ENCODE assay signal across 22 cellular contexts in the genomic region with DNA sequence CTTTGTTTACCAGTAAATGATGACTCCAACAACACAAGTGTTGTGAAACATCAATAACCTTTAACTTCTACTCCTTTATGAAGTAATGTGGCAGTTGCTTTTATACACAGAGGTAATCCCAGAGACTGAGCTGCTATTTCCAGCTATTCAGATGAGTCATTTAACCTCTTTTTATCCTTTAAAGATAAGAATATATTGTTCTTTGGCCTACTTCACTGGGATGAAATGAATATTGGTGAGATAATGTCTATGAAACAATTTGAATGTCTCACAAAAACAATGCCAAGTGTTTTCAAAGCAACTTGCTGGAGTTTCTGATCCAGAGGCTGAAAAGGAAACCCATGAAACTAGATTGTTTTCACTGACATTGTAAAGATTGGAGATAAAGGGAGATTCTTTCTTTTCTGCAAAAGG.
A peak's percentile ranks its signal among the peaks of the same experiment; 100 is the strongest.
DNase-seq lines count a peak whose midpoint lies in the region; ATAC-seq and TF ChIP-seq lines count a peak whose summit lies in the region.
"Had no signal": no experiment of that assay in that cellular context is flagged by ENCODE, and none has a peak within 500 bp of the region (broad histone marks: within the 10 kb centered on the region; RNA-seq: fewer than 3 reads in every experiment).

No MANE protein-coding gene starts in this region.

- H3K9me3 ChIP-seq in HEK293 (ENCODE audit: control insufficient read depth, insufficient read depth, low read depth, low read length), result no peaks in the 10 kb centered on the region
- H3K9me3 ChIP-seq: adrenal gland, sigmoid colon, upper lobe of right lung had no signal

- peak; percentile 19 to 33 for DNase-seq in foreskin fibroblast
- DNase-seq in skeletal muscle cell (ENCODE audit: low read depth), result peak; percentile 23
- DNase-seq in DMS 273 treated with DMSO at 0.1 percent for 48 hours (lab: John Stamatoyannopoulos, UW), result no peak
- DNase-seq in cerebellar nuclear complex (lab: John Stamatoyannopoulos, UW), result no peak
- DNase-seq: activated CD4-positive, alpha-beta memory T cell treated with anti-CD3 and anti-CD28 coated beads for 36 hours; adrenal gland; NCI-H1105; nucleus accumbens; sigmoid colon; SJCRH30; upper lobe of right lung had no signal

- TF ChIP-seq CTCF in HEK293 (tag by site-specific recombination; IDR thresholded peaks at IDR 0.05) (no peak), VCaP (conservative IDR thresholded peaks at IDR 0.05) (no peak), foreskin fibroblast (IDR thresholded peaks at IDR 0.05; ENCODE audit: low read depth, low read length) (no peak)

- ATAC-seq in activated T-helper 17 cell treated with anti-CD3 and anti-CD28 coated beads, Interleukin-2, amount 50 U/mL, for 72 hours (replicated peaks), result no peak
- no peak for ATAC-seq in GM21390 (IDR thresholded peaks at IDR 0.05; ENCODE audit: unreplicated experiment)
- ATAC-seq: GM23338; stimulated activated effector memory CD8-positive, alpha-beta T cell treated with anti-CD3 and anti-CD28 coated beads, Interleukin-12 subunit alpha, Interleukin-12 subunit beta, amount 100 ng/mL, for 72 hours; upper lobe of right lung had no signal

- no peak overlapping the region for H3K4me3 ChIP-seq in HEK293 (ENCODE audit: low read depth, low read length)
- H3K4me3 ChIP-seq in foreskin fibroblast (ENCODE audit: low read depth in 1 of 2, low read length in 2 of 2), result no peak overlapping the region
- H3K4me3 ChIP-seq in skeletal muscle cell (ENCODE audit: low read depth, low read length), result no peak overlapping the region
- H3K4me3 ChIP-seq: adrenal gland, GM23338, lung, sigmoid colon, SJCRH30, upper lobe of right lung had no signal

- no peaks in the 10 kb centered on the region for H3K36me3 Mint-ChIP-seq in activated T-helper 17 cell treated with anti-CD3 and anti-CD28 coated beads, Interleukin-2, amount 50 U/mL, for 72 hours (ENCODE audit: low read depth)
- H3K36me3 Mint-ChIP-seq: activated CD4-positive, alpha-beta memory T cell treated with anti-CD3 and anti-CD28 coated beads for 36 hours; IgD-negative memory B cell; stimulated activated effector memory CD8-positive, alpha-beta T cell treated with anti-CD3 and anti-CD28 coated beads, Interleukin-12 subunit alpha, Interleukin-12 subunit beta, amount 100 ng/mL, for 72 hours had no signal

- peaks cover 8% of the 10 kb centered on the region for H3K9me3 Mint-ChIP-seq in activated T-helper 17 cell treated with anti-CD3 and anti-CD28 coated beads, Interleukin-2, amount 50 U/mL, for 72 hours

- CTCF ChIA-PET in HEK293 (lab: Yijun Ruan, JAX), result no interaction called here

- H3K4me1 ChIP-seq in HEK293 (ENCODE audit: control insufficient read depth, insufficient read depth, low read length), result no peaks in the 10 kb centered on the region
- H3K4me1 ChIP-seq: adrenal gland, sigmoid colon, SJCRH30, upper lobe of right lung had no signal

- POLR2A ChIA-PET in HEK293 (lab: Yijun Ruan, JAX), result no interaction called here

- H3K4me3 Mint-ChIP-seq in activated T-helper 17 cell treated with anti-CD3 and anti-CD28 coated beads, Interleukin-2, amount 50 U/mL, for 72 hours, result no peak overlapping the region
- H3K4me3 Mint-ChIP-seq: activated CD4-positive, alpha-beta memory T cell treated with anti-CD3 and anti-CD28 coated beads for 36 hours; activated T-helper 1 cell treated with anti-CD3 and anti-CD28 coated beads, Interleukin-12 subunit alpha, Interleukin-12 subunit beta, Interleukin-2, Interleukin-4 antibody, amounts not matched to agents 30 ng/mL and 10 ng/mL and 1 ng/mL, durations not matched to agents 14 hours and 24 hours and 36 hours; B cell; dendritic cell treated with granulocyte-macrophage colony-stimulating factor and Interleukin-4, amounts not matched to agents 40 ng/mL and 50 ng/mL, for 4 days; GM23338; IgD-negative memory B cell; stimulated activated effector memory CD8-positive, alpha-beta T cell treated with anti-CD3 and anti-CD28 coated beads, Interleukin-12 subunit alpha, Interleukin-12 subunit beta, amount 100 ng/mL, for 72 hours had no signal

- H3K27ac ChIP-seq in HEK293 (ENCODE audit: extremely low read depth, low read depth, low read length) (no peak overlapping the region), VCaP (peak overlapping the region; percentile 72)
- H3K27ac ChIP-seq: adrenal gland, sigmoid colon, SJCRH30, upper lobe of right lung had no signal

- no peaks in the 10 kb centered on the region for H3K27me3 Mint-ChIP-seq in activated T-helper 17 cell treated with anti-CD3 and anti-CD28 coated beads, Interleukin-2, amount 50 U/mL, for 72 hours
- H3K27me3 Mint-ChIP-seq: activated CD4-positive, alpha-beta memory T cell treated with anti-CD3 and anti-CD28 coated beads for 36 hours; B cell; dendritic cell treated with granulocyte-macrophage colony-stimulating factor and Interleukin-4, amounts not matched to agents 40 ng/mL and 50 ng/mL, for 4 days; IgD-negative memory B cell had no signal

- H3K36me3 ChIP-seq in HEK293 (ENCODE audit: control insufficient read depth in 2 of 2, insufficient read depth in 1 of 2, low read length in 2 of 2), result no peaks in the 10 kb centered on the region
- H3K36me3 ChIP-seq: adrenal gland, sigmoid colon, SJCRH30, upper lobe of right lung had no signal

- no peaks in the 10 kb centered on the region for H3K4me1 Mint-ChIP-seq in activated T-helper 17 cell treated with anti-CD3 and anti-CD28 coated beads, Interleukin-2, amount 50 U/mL, for 72 hours
- H3K4me1 Mint-ChIP-seq: GM23338; IgD-negative memory B cell; stimulated activated effector memory CD8-positive, alpha-beta T cell treated with anti-CD3 and anti-CD28 coated beads, Interleukin-12 subunit alpha, Interleukin-12 subunit beta, amount 100 ng/mL, for 72 hours had no signal

- H3K27ac Mint-ChIP-seq in activated T-helper 17 cell treated with anti-CD3 and anti-CD28 coated beads, Interleukin-2, amount 50 U/mL, for 72 hours, result no peak overlapping the region
- H3K27ac Mint-ChIP-seq: activated CD4-positive, alpha-beta memory T cell treated with anti-CD3 and anti-CD28 coated beads for 36 hours; activated T-helper 1 cell treated with anti-CD3 and anti-CD28 coated beads, Interleukin-12 subunit alpha, Interleukin-12 subunit beta, Interleukin-2, Interleukin-4 antibody, amounts not matched to agents 30 ng/mL and 10 ng/mL and 1 ng/mL, durations not matched to agents 14 hours and 24 hours and 36 hours; B cell; dendritic cell treated with granulocyte-macrophage colony-stimulating factor and Interleukin-4, amounts not matched to agents 40 ng/mL and 50 ng/mL, for 4 days; GM23338; IgD-negative memory B cell; stimulated activated effector memory CD8-positive, alpha-beta T cell treated with anti-CD3 and anti-CD28 coated beads, Interleukin-12 subunit alpha, Interleukin-12 subunit beta, amount 100 ng/mL, for 72 hours had no signal

TF ChIP-seq in HEK293, 187 proteins besides CTCF, POLR2A, EP300 and RAD21:
- TF ChIP-seq ZNF112 (tag by site-specific recombination; IDR thresholded peaks at IDR 0.05) (no peak), YY1 (tag by site-specific recombination; IDR thresholded peaks at IDR 0.05) (no peak), GFI1B (tag by site-specific recombination; IDR thresholded peaks at IDR 0.05) (no peak), HOXD13 (CRISPR knock-in tag; IDR thresholded peaks at IDR 0.05; ENCODE audit: borderline replicate concordance) (peak; percentile 18; the same call in 1 of the 2 replicates), ZNF239 (tag by site-specific recombination; IDR thresholded peaks at IDR 0.05) (no peak)

Comparison
In these comparisons a context has a peak if more than half of its experiments do, and no peak if none do; other contexts are left out.
1. DNase-seq: peak in foreskin fibroblast (2 of 2) and skeletal muscle cell (single experiment); none in DMS 273 treated with DMSO at 0.1 percent for 48 hours (single experiment) and cerebellar nuclear complex (0 of 2).